In genomic region chr6:109381007-109381746, GRCh38 we compare ENCODE assay signal across 8 cellular contexts.
DNase-seq lines count a peak whose midpoint lies in the region.

No MANE protein-coding gene starts in this region.

- H3K27me3 ChIP-seq in mucosa of rectum (ENCODE audit: control insufficient read depth in 2 of 2, insufficient read depth in 2 of 2, low read length in 2 of 2): no peaks in the 10 kb centered on the region

- H3K27ac ChIP-seq in mucosa of rectum (ENCODE audit: low read depth in 2 of 2, low read length in 2 of 2): peak overlapping the region; percentile 100

- peak; percentile 15 for DNase-seq in stimulated activated CD4-positive, alpha-beta T cell treated with anti-CD3 and anti-CD28 coated beads, Interleukin-4, amount 100 ng/mL, for 24 hours
- DNase-seq in stimulated activated CD4-positive, alpha-beta T cell treated with anti-CD3 and anti-CD28 coated beads, Interleukin-1b, Interleukin-23, amount 100 ng/mL, for 48 hours: no peak
- DNase-seq in NOMO-1 treated with DMSO at 0.1 percent for 48 hours (lab: John Stamatoyannopoulos, UW; ENCODE audit: unreplicated experiment) (peak; percentile 57), cerebellar cortex (ENCODE audit: low spot score) (peak; percentile 46), COLO668 (lab: John Stamatoyannopoulos, UW; ENCODE audit: unreplicated experiment) (no peak), ecto neural progenitor cell (ENCODE audit: low spot score) (no peak)
- DNase-seq in activated CD4-positive, CD25-positive, alpha-beta regulatory T cell treated with anti-CD3 and anti-CD28 coated beads, Interleukin-2, amount 50 U/mL, for 72 hours: no peak

- H3K9me3 ChIP-seq in mucosa of rectum (ENCODE audit: control insufficient read depth in 2 of 2, low read length in 2 of 2): no peaks in the 10 kb centered on the region

- H3K9ac ChIP-seq in mucosa of rectum (ENCODE audit: low read depth in 1 of 2, low read length in 2 of 2): peak overlapping the region; percentile 100

- H3K4me3 ChIP-seq in mucosa of rectum (ENCODE audit: low read length in 2 of 2): peak overlapping the region; percentile 85 to 98

- peaks cover 21 to 26% of the 10 kb centered on the region in 2 donors for H3K36me3 ChIP-seq in mucosa of rectum (ENCODE audit: control insufficient read depth in 2 of 2, insufficient read depth in 2 of 2, low read length in 2 of 2)

- H3K4me1 ChIP-seq in mucosa of rectum (ENCODE audit: control insufficient read depth in 2 of 2, insufficient read depth in 2 of 2, low read length in 2 of 2): peaks cover 19 to 25% of the 10 kb centered on the region in 2 donors

Comparison
In these comparisons a context has a peak if more than half of its experiments do, and no peak if none do; other contexts are left out.
1. DNase-seq: peak in stimulated activated CD4-positive, alpha-beta T cell treated with anti-CD3 and anti-CD28 coated beads, Interleukin-4, amount 100 ng/mL, for 24 hours (single experiment), NOMO-1 treated with DMSO at 0.1 percent for 48 hours (single experiment) and cerebellar cortex (single experiment); none in stimulated activated CD4-positive, alpha-beta T cell treated with anti-CD3 and anti-CD28 coated beads, Interleukin-1b, Interleukin-23, amount 100 ng/mL, for 48 hours (single experiment), COLO668 (single experiment), activated CD4-positive, CD25-positive, alpha-beta regulatory T cell treated with anti-CD3 and anti-CD28 coated beads, Interleukin-2, amount 50 U/mL, for 72 hours (single experiment) and ecto neural progenitor cell (single experiment).